ENCODE assay signal across 8 cellular contexts in the genomic region with DNA sequence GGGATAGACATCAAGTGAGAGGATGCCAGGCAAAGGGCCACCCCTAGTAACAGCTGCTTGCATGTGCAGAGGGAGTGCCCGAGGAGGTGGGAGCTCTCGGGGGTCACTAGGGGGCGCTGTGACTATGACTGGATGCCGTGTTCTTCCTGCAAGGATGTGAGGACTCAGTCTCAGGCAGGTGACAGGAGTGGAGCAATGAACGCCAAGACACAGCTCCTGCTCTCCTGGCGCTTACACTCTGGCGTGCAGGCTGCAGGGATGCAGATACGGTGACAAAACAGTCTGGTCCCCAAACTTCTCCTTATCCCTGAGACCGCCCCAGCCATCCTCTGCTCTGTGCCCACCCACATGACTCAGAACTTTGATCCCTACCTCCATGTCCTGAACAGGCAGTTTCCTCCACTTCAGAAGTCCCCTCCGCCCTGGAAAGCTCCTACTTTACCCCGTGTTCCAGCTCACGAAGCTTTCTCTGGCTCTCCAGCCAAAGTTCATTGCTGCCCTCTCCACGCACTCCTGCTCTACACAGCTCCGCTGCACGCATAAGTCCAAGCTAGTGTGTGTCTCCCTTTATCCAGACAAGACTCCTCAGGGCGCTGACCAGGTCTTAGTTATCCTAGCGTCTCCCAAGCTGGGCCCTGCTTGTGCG. TPM values are rescaled to one million over a fixed set of nuclear protein-coding genes. Genes with fewer than 3 reads are reported as not detected.
A peak's percentile ranks its signal among the peaks of the same experiment; 100 is the strongest.
DNase-seq lines count a peak whose midpoint lies in the region; ATAC-seq, FAIRE-seq and TF ChIP-seq lines count a peak whose summit lies in the region.

No MANE protein-coding gene starts in this region.

- H3K4me3 ChIP-seq in BJ (ENCODE audit: low read depth, low read length) (no peak overlapping the region), keratinocyte (ENCODE audit: control insufficient read depth in 2 of 3, extremely low read depth in 1 of 3, insufficient read depth in 2 of 3, low read depth in 1 of 3, low read length in 3 of 3) (no peak overlapping the region)

- CTCF ChIA-PET in BJ (lab: Yijun Ruan, JAX) = interaction anchor here (0.6 to 7.4 kb wide), 31 partner anchors 13 to 340 kb away, joined by 3 to 201 read pairs (median 3); a partner anchor contains a TSS
- CTCF ChIA-PET in MCF 10A (lab: Yijun Ruan, JAX) = interaction anchor here (0.6 to 7.8 kb wide), 13 partner anchors 12 to 1605 kb away, joined by 3 to 131 read pairs (median 3); a partner anchor contains a TSS

- no peaks in the 10 kb centered on the region for H3K9me3 ChIP-seq in keratinocyte (ENCODE audit: control insufficient read depth, low read depth, low read length)

- POLR2A ChIA-PET in BJ (lab: Charles Lee) (interaction anchor here (0.6 kb wide), 1 partner anchor 35 kb away, joined by 3 read pairs; a partner anchor contains a TSS), MCF 10A (lab: Yijun Ruan, JAX) (interaction anchor here (0.6 to 7.8 kb wide), 12 partner anchors 10 to 165 kb away, joined by 3 to 68 read pairs (median 5); a partner anchor contains a TSS)

- H3K27ac Mint-ChIP-seq in MCF 10A (ENCODE audit: low read depth, unreplicated experiment) = peak overlapping the region; percentile 73

- H3K9me1 ChIP-seq in keratinocyte (ENCODE audit: control insufficient read depth, extremely low read depth, insufficient read depth, low read length) = no peaks in the 10 kb centered on the region

- no peak overlapping the region for H2AFZ ChIP-seq in keratinocyte (ENCODE audit: control insufficient read depth, low read length)

- peak; percentile 73 for FAIRE-seq in keratinocyte (lab: Jason Lieb, UNC)

- no peak overlapping the region for H3K9ac ChIP-seq in keratinocyte (ENCODE audit: control insufficient read depth, extremely low read depth, insufficient read depth, low read length)

- H3K36me3 ChIP-seq in BJ (ENCODE audit: control insufficient read depth, insufficient read depth, low read length) = no peaks in the 10 kb centered on the region
- H3K36me3 ChIP-seq in keratinocyte (ENCODE audit: control insufficient read depth in 2 of 2, extremely low read depth in 1 of 2, insufficient read depth in 2 of 2, low read length in 2 of 2) = peaks cover 29 to 34% of the 10 kb centered on the region in 2 experiments

- dilution Hi-C loops in keratinocyte (cut with MboI; ENCODE audit: extremely low pct_ligation_motif_present, low sequenced_read_pairs) = no loop called here

- no peaks in the 10 kb centered on the region for H3K9me3 Mint-ChIP-seq in MCF 10A (ENCODE audit: unreplicated experiment)

- DNase-seq in BJ (ENCODE audit: low read depth) = no peak
- peak; percentile 36 for DNase-seq in NCI-H2081 treated with DMSO at 0.1 percent for 48 hours (lab: John Stamatoyannopoulos, UW)
- DNase-seq in MCF 10A (ENCODE audit: unreplicated experiment) = peak; percentile 91
- DNase-seq in keratinocyte (ENCODE audit: low read depth, low spot score) = no peak
- peak; percentile 77 to 91 (median 83) for DNase-seq in stimulated activated CD4-positive, alpha-beta T cell treated with anti-CD3 and anti-CD28 coated beads, Interleukin-1b, Interleukin-23, amount 100 ng/mL, for 24 hours (ENCODE audit: low read depth in 4 of 4, low spot score in 1 of 4)

- ATAC-seq in GM21528 (IDR thresholded peaks at IDR 0.05; ENCODE audit: low FRiP score, unreplicated experiment) (peak; percentile 75), HG03025 (IDR thresholded peaks at IDR 0.05; ENCODE audit: low FRiP score, unreplicated experiment) (no peak)

- H3K27ac ChIP-seq in VCaP (no peak overlapping the region), keratinocyte (ENCODE audit: control insufficient read depth, insufficient read depth, low read length) (no peak overlapping the region)

- BruUV-seq in MCF 10A (replicated peaks; lab: Mats Ljungman, UMichigan) = no TSS peak

- peaks cover 12% of the 10 kb centered on the region for H3K4me1 ChIP-seq in keratinocyte (ENCODE audit: control insufficient read depth, extremely low read depth, insufficient read depth, low read length)

- H3K27me3 Mint-ChIP-seq in MCF 10A (ENCODE audit: insufficient read depth, unreplicated experiment) = no peaks in the 10 kb centered on the region

- no peak overlapping the region for H3K4me2 ChIP-seq in keratinocyte (ENCODE audit: control insufficient read depth, extremely low read depth, insufficient read depth, low read depth, low read length)

- peaks cover 21% of the 10 kb centered on the region for H3K36me3 Mint-ChIP-seq in MCF 10A (ENCODE audit: insufficient read depth, unreplicated experiment)

- TF ChIP-seq CTCF in BJ (IDR thresholded peaks at IDR 0.05; ENCODE audit: insufficient read depth, low read depth, low read length) (peak; percentile 88), VCaP (conservative IDR thresholded peaks at IDR 0.05) (peak; percentile 81), MCF 10A (IDR thresholded peaks at IDR 0.05; ENCODE audit: unreplicated experiment) (peak; percentile 81), keratinocyte (optimal IDR thresholded peaks at IDR 0.05 in 1 of 3, IDR thresholded peaks at IDR 0.05 in 1 of 3, conservative IDR thresholded peaks at IDR 0.05 in 1 of 3; ENCODE audit: extremely low read depth in 1 of 3, insufficient read depth in 2 of 3, low read length in 3 of 3) (peak; percentile 90 to 98 (median 93))

- intact Hi-C loops in MCF 10A (cut with micrococcal nuclease) = loop anchor here (5.0 kb wide), 1 partner anchor 112 kb away; no protein-coding TSS in a partner anchor

- peaks cover 30% of the 10 kb centered on the region for H3K4me1 Mint-ChIP-seq in MCF 10A (ENCODE audit: insufficient read depth, unreplicated experiment)

- H3K79me2 ChIP-seq in keratinocyte (ENCODE audit: control insufficient read depth, insufficient read depth, low read length) = no peaks in the 10 kb centered on the region

- H4K20me1 ChIP-seq in keratinocyte (ENCODE audit: control insufficient read depth, extremely low read depth, insufficient read depth, low read length) = no peaks in the 10 kb centered on the region

- no peaks in the 10 kb centered on the region; the same call in none of the 2 replicates for H3K27me3 ChIP-seq in BJ (ENCODE audit: control insufficient read depth, insufficient read depth, low read length)
- H3K27me3 ChIP-seq in keratinocyte (ENCODE audit: control insufficient read depth, extremely low read depth, insufficient read depth, low read length) = no peaks in the 10 kb centered on the region

- H3K4me3 Mint-ChIP-seq in MCF 10A (ENCODE audit: unreplicated experiment) = no peak overlapping the region

RNA-seq across cellular contexts. Expression of a gene that starts 14.7 kb away (rescaled TPM):
- polyA plus RNA-seq in BJ (2011; rRNA removed) (0.13 and 0.28 TPM in 2 replicates), keratinocyte (1.2 to 12.1 TPM (median 7.1 TPM) in 3 replicates)
- polyA minus RNA-seq in BJ (2011; rRNA and poly(A)+ RNA removed) = 0.14 and 0.15 TPM in 2 replicates
- total RNA-seq in MCF 10A (2022) = 1.2 and 1.7 TPM in 2 replicates
- polyA plus RNA-seq in keratinocyte (2011; ENCODE audit: low read depth) = 15.0 TPM
- 3.3 and 7.6 TPM in 2 replicates for polyA plus RNA-seq in keratinocyte (2011; cell fraction: cytosol; rRNA removed)
- 28.3 and 31.0 TPM in 2 replicates for polyA plus RNA-seq in keratinocyte (2011; cell fraction: nucleus; rRNA removed)
- 1.2 and 28.5 TPM in 2 replicates for polyA plus RNA-seq in keratinocyte (2012; ENCODE audit: low replicate concordance)
- 0.89 to 4.5 TPM (median 3.4 TPM) in 3 replicates for polyA minus RNA-seq in keratinocyte
- 5.8 TPM for polyA minus RNA-seq in keratinocyte (2011; cell fraction: cytosol; rRNA and poly(A)+ RNA removed)
- polyA minus RNA-seq in keratinocyte (2011; cell fraction: nucleus; rRNA and poly(A)+ RNA removed) = 12.0 and 15.2 TPM in 2 replicates

RNA-seq across cellular contexts. Expression of a gene that starts 15.5 kb away (rescaled TPM):
- 0.22 and 1.1 TPM in 2 replicates for polyA plus RNA-seq in BJ (2011; rRNA removed)
- polyA minus RNA-seq in BJ (2011; rRNA and poly(A)+ RNA removed) = 1.9 and 3.5 TPM in 2 replicates
- total RNA-seq in MCF 10A (2022) = 57.9 and 68.6 TPM in 2 replicates
- polyA plus RNA-seq in keratinocyte = 30.1 to 146 TPM (median 40.9 TPM) in 3 replicates
- polyA plus RNA-seq in keratinocyte (2011; ENCODE audit: low read depth) = 70.3 TPM
- polyA plus RNA-seq in keratinocyte (2011; cell fraction: cytosol; rRNA removed) = 50.7 and 75.2 TPM in 2 replicates
- 223 and 225 TPM in 2 replicates for polyA plus RNA-seq in keratinocyte (2011; cell fraction: nucleus; rRNA removed)
- 112 and 163 TPM in 2 replicates for polyA plus RNA-seq in keratinocyte (2012; ENCODE audit: low replicate concordance)
- polyA minus RNA-seq in keratinocyte = 55.5 to 213 TPM (median 69.5 TPM) in 3 replicates
- polyA minus RNA-seq in keratinocyte (2011; cell fraction: cytosol; rRNA and poly(A)+ RNA removed) = 91.3 TPM
- 169 and 184 TPM in 2 replicates for polyA minus RNA-seq in keratinocyte (2011; cell fraction: nucleus; rRNA and poly(A)+ RNA removed)

RNA-seq across cellular contexts. Expression of a gene that starts 30.8 kb away (rescaled TPM):
- polyA plus RNA-seq in BJ (2011; rRNA removed) (not detected in 2 replicates), keratinocyte (not detected in 3 replicates)
- polyA minus RNA-seq in BJ (2011; rRNA and poly(A)+ RNA removed) = not detected in 2 replicates
- total RNA-seq in MCF 10A (2022) = not detected in 2 replicates
- not detected for polyA plus RNA-seq in keratinocyte (2011; ENCODE audit: low read depth)
- not detected in 2 replicates for polyA plus RNA-seq in keratinocyte (2011; cell fraction: cytosol; rRNA removed)
- polyA plus RNA-seq in keratinocyte (2011; cell fraction: nucleus; rRNA removed) = not detected in 2 replicates
- not detected in 2 replicates for polyA plus RNA-seq in keratinocyte (2012; ENCODE audit: low replicate concordance)
- not detected in 3 replicates for polyA minus RNA-seq in keratinocyte
- polyA minus RNA-seq in keratinocyte (2011; cell fraction: cytosol; rRNA and poly(A)+ RNA removed) = not detected
- polyA minus RNA-seq in keratinocyte (2011; cell fraction: nucleus; rRNA and poly(A)+ RNA removed) = not detected in 2 replicates

RNA-seq across cellular contexts. Expression of a gene that starts 34.9 kb away (rescaled TPM):
- 18.2 and 28.4 TPM in 2 replicates for polyA plus RNA-seq in BJ (2011; rRNA removed)
- polyA minus RNA-seq in BJ (2011; rRNA and poly(A)+ RNA removed) = 39.8 and 61.1 TPM in 2 replicates
- total RNA-seq in MCF 10A (2022) = 13.2 and 18.5 TPM in 2 replicates
- 11.6 to 21.1 TPM (median 18.2 TPM) in 3 replicates for polyA plus RNA-seq in keratinocyte
- polyA plus RNA-seq in keratinocyte (2011; ENCODE audit: low read depth) = 5.7 TPM
- polyA plus RNA-seq in keratinocyte (2011; cell fraction: cytosol; rRNA removed) = 9.4 and 15.1 TPM in 2 replicates
- 29.3 and 35.6 TPM in 2 replicates for polyA plus RNA-seq in keratinocyte (2011; cell fraction: nucleus; rRNA removed)
- polyA plus RNA-seq in keratinocyte (2012; ENCODE audit: low replicate concordance) = 14.4 and 20.6 TPM in 2 replicates
- polyA minus RNA-seq in keratinocyte = 41.6 to 68.4 TPM (median 60.3 TPM) in 3 replicates
- polyA minus RNA-seq in keratinocyte (2011; cell fraction: cytosol; rRNA and poly(A)+ RNA removed) = 44.7 TPM
- polyA minus RNA-seq in keratinocyte (2011; cell fraction: nucleus; rRNA and poly(A)+ RNA removed) = 59.2 and 60.0 TPM in 2 replicates

RNA-seq across cellular contexts. Expression of a gene that starts 52.1 kb away (rescaled TPM):
- polyA plus RNA-seq in BJ (2011; rRNA removed) (30.8 and 37.1 TPM in 2 replicates), keratinocyte (27.0 to 55.9 TPM (median 35.3 TPM) in 3 replicates)
- polyA minus RNA-seq in BJ (2011; rRNA and poly(A)+ RNA removed) = 16.2 and 18.6 TPM in 2 replicates
- total RNA-seq in MCF 10A (2022) = 55.1 and 58.1 TPM in 2 replicates
- polyA plus RNA-seq in keratinocyte (2011; ENCODE audit: low read depth) = 23.6 TPM
- 30.6 and 31.7 TPM in 2 replicates for polyA plus RNA-seq in keratinocyte (2011; cell fraction: cytosol; rRNA removed)
- 65.7 and 71.0 TPM in 2 replicates for polyA plus RNA-seq in keratinocyte (2011; cell fraction: nucleus; rRNA removed)
- polyA plus RNA-seq in keratinocyte (2012; ENCODE audit: low replicate concordance) = 23.2 and 38.5 TPM in 2 replicates
- 10.5 to 21.2 TPM (median 19.7 TPM) in 3 replicates for polyA minus RNA-seq in keratinocyte
- 13.8 TPM for polyA minus RNA-seq in keratinocyte (2011; cell fraction: cytosol; rRNA and poly(A)+ RNA removed)
- 8.0 and 8.5 TPM in 2 replicates for polyA minus RNA-seq in keratinocyte (2011; cell fraction: nucleus; rRNA and poly(A)+ RNA removed)

Comparison
In these comparisons a context has a peak if more than half of its experiments do, and no peak if none do; other contexts are left out.
1. DNase-seq: peak in NCI-H2081 treated with DMSO at 0.1 percent for 48 hours (single experiment), MCF 10A (single experiment) and stimulated activated CD4-positive, alpha-beta T cell treated with anti-CD3 and anti-CD28 coated beads, Interleukin-1b, Interleukin-23, amount 100 ng/mL, for 24 hours (4 of 4); none in BJ (single experiment) and keratinocyte (single experiment).
2. RNA of a gene that starts 15.5 kb away (polyA plus RNA-seq): 30.1 to 225 TPM in keratinocyte; 0.22 to 1.1 TPM in BJ; every median in the first group is over 10 times any median in the second.
3. Peak in every context shown above with its lines, with median percentiles within 50 percentile points of each other: CTCF ChIP-seq.